Comparison of ENCODE assay signal across 1 cellular context in the genomic region with DNA sequence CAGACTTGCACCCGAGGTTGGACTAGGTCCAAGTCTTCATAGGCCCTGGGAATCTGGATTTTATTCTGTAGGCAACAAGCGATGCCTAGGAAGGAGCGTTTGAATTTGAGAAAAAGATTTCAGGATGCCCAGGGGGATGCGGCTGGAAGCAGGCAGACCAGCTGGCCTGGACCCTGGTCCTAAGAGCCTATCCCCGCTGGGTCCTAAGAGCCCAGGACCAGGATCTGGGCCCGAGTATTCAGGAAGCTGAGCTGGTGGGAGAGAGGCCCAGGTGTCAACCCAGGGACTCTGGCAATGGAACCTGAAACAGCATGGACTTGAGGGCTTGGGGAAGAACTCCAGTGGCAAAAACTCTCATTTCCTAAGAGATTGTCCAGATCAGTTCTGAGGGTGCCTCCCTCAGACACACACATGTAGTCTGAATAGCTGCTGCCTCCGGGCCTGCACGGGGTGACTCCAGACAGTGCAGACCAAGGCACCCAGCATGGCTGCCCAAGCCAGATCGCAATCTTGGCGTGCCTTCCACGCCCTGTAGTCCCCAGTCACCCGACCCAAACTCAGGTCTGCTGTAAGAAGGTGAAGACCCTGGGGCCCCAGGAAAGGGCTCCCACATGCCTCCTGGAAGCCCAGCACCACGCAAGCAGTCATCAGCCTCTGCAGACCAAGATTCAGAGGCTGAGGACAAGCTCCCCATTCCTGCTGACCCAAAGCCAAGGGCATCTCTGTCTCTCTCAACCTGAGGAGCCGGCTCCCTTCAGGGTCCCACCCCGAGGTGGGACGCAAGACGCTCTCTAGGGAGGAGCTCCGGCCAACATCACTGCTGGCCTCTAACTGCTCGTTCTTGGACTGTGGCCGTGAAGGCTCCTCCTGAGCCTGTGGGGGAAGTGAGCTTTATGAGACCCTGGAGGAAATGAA.
TF ChIP-seq lines count a peak whose summit lies in the region.

No MANE protein-coding gene starts in this region.

TF ChIP-seq in HepG2, 621 proteins besides CTCF, POLR2A, EP300 and RAD21 (continued from another document):
- TF ChIP-seq, protein P1, sequence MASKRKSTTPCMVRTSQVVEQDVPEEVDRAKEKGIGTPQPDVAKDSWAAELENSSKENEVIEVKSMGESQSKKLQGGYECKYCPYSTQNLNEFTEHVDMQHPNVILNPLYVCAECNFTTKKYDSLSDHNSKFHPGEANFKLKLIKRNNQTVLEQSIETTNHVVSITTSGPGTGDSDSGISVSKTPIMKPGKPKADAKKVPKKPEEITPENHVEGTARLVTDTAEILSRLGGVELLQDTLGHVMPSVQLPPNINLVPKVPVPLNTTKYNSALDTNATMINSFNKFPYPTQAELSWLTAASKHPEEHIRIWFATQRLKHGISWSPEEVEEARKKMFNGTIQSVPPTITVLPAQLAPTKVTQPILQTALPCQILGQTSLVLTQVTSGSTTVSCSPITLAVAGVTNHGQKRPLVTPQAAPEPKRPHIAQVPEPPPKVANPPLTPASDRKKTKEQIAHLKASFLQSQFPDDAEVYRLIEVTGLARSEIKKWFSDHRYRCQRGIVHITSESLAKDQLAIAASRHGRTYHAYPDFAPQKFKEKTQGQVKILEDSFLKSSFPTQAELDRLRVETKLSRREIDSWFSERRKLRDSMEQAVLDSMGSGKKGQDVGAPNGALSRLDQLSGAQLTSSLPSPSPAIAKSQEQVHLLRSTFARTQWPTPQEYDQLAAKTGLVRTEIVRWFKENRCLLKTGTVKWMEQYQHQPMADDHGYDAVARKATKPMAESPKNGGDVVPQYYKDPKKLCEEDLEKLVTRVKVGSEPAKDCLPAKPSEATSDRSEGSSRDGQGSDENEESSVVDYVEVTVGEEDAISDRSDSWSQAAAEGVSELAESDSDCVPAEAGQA (IDR thresholded peaks at IDR 0.05; ENCODE audit: low read depth) = no peak
- TF ChIP-seq, protein P1 (CRISPR knock-in tag; IDR thresholded peaks at IDR 0.05; ENCODE audit: borderline replicate concordance) = no peak
- TF ChIP-seq, protein P2, sequence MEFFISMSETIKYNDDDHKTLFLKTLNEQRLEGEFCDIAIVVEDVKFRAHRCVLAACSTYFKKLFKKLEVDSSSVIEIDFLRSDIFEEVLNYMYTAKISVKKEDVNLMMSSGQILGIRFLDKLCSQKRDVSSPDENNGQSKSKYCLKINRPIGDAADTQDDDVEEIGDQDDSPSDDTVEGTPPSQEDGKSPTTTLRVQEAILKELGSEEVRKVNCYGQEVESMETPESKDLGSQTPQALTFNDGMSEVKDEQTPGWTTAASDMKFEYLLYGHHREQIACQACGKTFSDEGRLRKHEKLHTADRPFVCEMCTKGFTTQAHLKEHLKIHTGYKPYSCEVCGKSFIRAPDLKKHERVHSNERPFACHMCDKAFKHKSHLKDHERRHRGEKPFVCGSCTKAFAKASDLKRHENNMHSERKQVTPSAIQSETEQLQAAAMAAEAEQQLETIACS (CRISPR knock-in tag; IDR thresholded peaks at IDR 0.05) = no peak
- TF ChIP-seq, protein P3, sequence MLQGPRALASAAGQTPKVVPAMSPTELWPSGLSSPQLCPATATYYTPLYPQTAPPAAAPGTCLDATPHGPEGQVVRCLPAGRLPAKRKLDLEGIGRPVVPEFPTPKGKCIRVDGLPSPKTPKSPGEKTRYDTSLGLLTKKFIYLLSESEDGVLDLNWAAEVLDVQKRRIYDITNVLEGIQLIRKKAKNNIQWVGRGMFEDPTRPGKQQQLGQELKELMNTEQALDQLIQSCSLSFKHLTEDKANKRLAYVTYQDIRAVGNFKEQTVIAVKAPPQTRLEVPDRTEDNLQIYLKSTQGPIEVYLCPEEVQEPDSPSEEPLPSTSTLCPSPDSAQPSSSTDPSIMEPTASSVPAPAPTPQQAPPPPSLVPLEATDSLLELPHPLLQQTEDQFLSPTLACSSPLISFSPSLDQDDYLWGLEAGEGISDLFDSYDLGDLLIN (CRISPR knock-in tag; IDR thresholded peaks at IDR 0.05; ENCODE audit: borderline replicate concordance) = no peak
- TF ChIP-seq ZNF616 (CRISPR knock-in tag; IDR thresholded peaks at IDR 0.05; ENCODE audit: low read depth) (no peak), TEAD2 (CRISPR knock-in tag; IDR thresholded peaks at IDR 0.05) (no peak), ZNF124 (CRISPR knock-in tag; IDR thresholded peaks at IDR 0.05) (no peak), NR2F2 (IDR thresholded peaks at IDR 0.05; ENCODE audit: borderline replicate concordance, low read depth) (no peak), DPF2 (CRISPR knock-in tag; IDR thresholded peaks at IDR 0.05; ENCODE audit: borderline replicate concordance, low read depth) (no peak), TBX2 (CRISPR knock-in tag; IDR thresholded peaks at IDR 0.05; ENCODE audit: borderline replicate concordance) (no peak), ZNF432 (CRISPR knock-in tag; IDR thresholded peaks at IDR 0.05; ENCODE audit: borderline replicate concordance) (no peak), SP4 (CRISPR knock-in tag; IDR thresholded peaks at IDR 0.05) (no peak), POLR2AphosphoS2 (IDR thresholded peaks at IDR 0.05; ENCODE audit: low read depth, low read length) (peak; percentile 32; the same call in 1 of the 2 replicates), EED (CRISPR knock-in tag; IDR thresholded peaks at IDR 0.05) (no peak), NFKB2 (CRISPR knock-in tag; IDR thresholded peaks at IDR 0.05; ENCODE audit: borderline replicate concordance) (0 out of 2 replicates have a peak, but pooled peaks have one; percentile 14), ZNF180 (CRISPR knock-in tag; IDR thresholded peaks at IDR 0.05; ENCODE audit: borderline replicate concordance, low read depth) (no peak), MED8 (CRISPR knock-in tag; IDR thresholded peaks at IDR 0.05; ENCODE audit: insufficient replicate concordance) (no peak), RFX1 (IDR thresholded peaks at IDR 0.05) (no peak), ZNF883 (CRISPR knock-in tag; IDR thresholded peaks at IDR 0.05; ENCODE audit: not compliant biosample characterization) (peak; percentile 20), ZFX (CRISPR knock-in tag; IDR thresholded peaks at IDR 0.05; ENCODE audit: low read depth) (0 out of 2 replicates have a peak, but pooled peaks have one; percentile 6), ZNF776 (CRISPR knock-in tag; IDR thresholded peaks at IDR 0.05) (0 out of 2 replicates have a peak, but pooled peaks have one; percentile 30), ZNF256 (CRISPR knock-in tag; conservative IDR thresholded peaks at IDR 0.05) (no peak), MXD4 (CRISPR knock-in tag; IDR thresholded peaks at IDR 0.05) (no peak), TEAD3 (CRISPR knock-in tag; optimal IDR thresholded peaks at IDR 0.05; ENCODE audit: borderline replicate concordance) (no peak), WIZ (CRISPR knock-in tag; IDR thresholded peaks at IDR 0.05) (no peak), GTF3A (CRISPR knock-in tag; conservative IDR thresholded peaks at IDR 0.05) (no peak), ZNF317 (CRISPR knock-in tag; IDR thresholded peaks at IDR 0.05) (no peak), ZNF296 (CRISPR knock-in tag; conservative IDR thresholded peaks at IDR 0.05) (no peak), ZNF143 (CRISPR knock-in tag; IDR thresholded peaks at IDR 0.05) (no peak), SKI (IDR thresholded peaks at IDR 0.05; ENCODE audit: partially characterized antibody) (no peak), ZSCAN9 (CRISPR knock-in tag; IDR thresholded peaks at IDR 0.05; ENCODE audit: borderline replicate concordance) (no peak)
- TF ChIP-seq, protein P4, sequence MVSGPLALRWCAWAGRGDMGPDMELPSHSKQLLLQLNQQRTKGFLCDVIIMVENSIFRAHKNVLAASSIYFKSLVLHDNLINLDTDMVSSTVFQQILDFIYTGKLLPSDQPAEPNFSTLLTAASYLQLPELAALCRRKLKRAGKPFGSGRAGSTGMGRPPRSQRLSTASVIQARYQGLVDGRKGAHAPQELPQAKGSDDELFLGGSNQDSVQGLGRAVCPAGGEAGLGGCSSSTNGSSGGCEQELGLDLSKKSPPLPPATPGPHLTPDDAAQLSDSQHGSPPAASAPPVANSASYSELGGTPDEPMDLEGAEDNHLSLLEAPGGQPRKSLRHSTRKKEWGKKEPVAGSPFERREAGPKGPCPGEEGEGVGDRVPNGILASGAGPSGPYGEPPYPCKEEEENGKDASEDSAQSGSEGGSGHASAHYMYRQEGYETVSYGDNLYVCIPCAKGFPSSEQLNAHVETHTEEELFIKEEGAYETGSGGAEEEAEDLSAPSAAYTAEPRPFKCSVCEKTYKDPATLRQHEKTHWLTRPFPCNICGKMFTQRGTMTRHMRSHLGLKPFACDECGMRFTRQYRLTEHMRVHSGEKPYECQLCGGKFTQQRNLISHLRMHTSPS (CRISPR knock-in tag; IDR thresholded peaks at IDR 0.05; ENCODE audit: low read depth) = no peak
- TF ChIP-seq, protein P5, sequence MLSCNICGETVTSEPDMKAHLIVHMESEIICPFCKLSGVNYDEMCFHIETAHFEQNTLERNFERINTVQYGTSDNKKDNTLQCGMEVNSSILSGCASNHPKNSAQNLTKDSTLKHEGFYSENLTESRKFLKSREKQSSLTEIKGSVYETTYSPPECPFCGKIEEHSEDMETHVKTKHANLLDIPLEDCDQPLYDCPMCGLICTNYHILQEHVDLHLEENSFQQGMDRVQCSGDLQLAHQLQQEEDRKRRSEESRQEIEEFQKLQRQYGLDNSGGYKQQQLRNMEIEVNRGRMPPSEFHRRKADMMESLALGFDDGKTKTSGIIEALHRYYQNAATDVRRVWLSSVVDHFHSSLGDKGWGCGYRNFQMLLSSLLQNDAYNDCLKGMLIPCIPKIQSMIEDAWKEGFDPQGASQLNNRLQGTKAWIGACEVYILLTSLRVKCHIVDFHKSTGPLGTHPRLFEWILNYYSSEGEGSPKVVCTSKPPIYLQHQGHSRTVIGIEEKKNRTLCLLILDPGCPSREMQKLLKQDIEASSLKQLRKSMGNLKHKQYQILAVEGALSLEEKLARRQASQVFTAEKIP (CRISPR knock-in tag; IDR thresholded peaks at IDR 0.05; ENCODE audit: borderline replicate concordance) = no peak
- TF ChIP-seq, protein P6, sequence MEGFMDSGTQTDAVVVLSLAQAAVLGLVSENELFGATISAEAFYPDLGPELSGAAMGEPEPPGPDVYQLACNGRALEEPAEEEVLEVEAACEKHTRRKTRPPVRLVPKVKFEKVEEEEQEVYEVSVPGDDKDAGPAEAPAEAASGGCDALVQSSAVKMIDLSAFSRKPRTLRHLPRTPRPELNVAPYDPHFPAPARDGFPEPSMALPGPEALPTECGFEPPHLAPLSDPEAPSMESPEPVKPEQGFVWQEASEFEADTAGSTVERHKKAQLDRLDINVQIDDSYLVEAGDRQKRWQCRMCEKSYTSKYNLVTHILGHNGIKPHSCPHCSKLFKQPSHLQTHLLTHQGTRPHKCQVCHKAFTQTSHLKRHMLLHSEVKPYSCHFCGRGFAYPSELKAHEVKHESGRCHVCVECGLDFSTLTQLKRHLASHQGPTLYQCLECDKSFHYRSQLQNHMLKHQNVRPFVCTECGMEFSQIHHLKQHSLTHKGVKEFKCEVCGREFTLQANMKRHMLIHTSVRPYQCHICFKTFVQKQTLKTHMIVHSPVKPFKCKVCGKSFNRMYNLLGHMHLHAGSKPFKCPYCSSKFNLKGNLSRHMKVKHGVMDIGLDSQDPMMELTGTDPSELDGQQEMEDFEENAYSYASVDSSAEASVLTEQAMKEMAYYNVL (CRISPR knock-in tag; IDR thresholded peaks at IDR 0.05; ENCODE audit: borderline replicate concordance) = 0 out of 2 replicates have a peak, but pooled peaks have one; percentile 49
- TF ChIP-seq, protein P7, sequence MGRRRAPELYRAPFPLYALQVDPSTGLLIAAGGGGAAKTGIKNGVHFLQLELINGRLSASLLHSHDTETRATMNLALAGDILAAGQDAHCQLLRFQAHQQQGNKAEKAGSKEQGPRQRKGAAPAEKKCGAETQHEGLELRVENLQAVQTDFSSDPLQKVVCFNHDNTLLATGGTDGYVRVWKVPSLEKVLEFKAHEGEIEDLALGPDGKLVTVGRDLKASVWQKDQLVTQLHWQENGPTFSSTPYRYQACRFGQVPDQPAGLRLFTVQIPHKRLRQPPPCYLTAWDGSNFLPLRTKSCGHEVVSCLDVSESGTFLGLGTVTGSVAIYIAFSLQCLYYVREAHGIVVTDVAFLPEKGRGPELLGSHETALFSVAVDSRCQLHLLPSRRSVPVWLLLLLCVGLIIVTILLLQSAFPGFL (CRISPR knock-in tag; IDR thresholded peaks at IDR 0.05) = no peak
- TF ChIP-seq, protein P8, sequence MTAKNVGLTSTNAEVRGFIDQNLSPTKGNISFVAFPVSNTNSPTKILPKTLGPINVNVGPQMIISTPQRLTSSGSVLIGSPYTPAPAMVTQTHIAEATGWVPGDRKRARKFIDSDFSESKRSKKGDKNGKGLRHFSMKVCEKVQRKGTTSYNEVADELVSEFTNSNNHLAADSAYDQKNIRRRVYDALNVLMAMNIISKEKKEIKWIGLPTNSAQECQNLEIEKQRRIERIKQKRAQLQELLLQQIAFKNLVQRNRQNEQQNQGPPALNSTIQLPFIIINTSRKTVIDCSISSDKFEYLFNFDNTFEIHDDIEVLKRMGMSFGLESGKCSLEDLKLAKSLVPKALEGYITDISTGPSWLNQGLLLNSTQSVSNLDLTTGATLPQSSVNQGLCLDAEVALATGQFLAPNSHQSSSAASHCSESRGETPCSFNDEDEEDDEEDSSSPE (CRISPR knock-in tag; IDR thresholded peaks at IDR 0.05) = no peak
- TF ChIP-seq, protein P9, sequence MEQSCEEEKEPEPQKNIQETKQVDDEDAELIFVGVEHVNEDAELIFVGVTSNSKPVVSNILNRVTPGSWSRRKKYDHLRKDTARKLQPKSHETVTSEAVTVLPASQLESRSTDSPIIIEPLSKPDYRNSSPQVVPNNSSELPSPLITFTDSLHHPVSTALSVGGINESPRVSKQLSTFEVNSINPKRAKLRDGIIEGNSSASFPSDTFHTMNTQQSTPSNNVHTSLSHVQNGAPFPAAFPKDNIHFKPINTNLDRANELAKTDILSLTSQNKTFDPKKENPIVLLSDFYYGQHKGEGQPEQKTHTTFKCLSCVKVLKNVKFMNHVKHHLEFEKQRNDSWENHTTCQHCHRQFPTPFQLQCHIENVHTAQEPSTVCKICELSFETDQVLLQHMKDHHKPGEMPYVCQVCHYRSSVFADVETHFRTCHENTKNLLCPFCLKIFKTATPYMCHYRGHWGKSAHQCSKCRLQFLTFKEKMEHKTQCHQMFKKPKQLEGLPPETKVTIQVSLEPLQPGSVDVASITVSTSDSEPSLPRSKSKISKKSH (CRISPR knock-in tag; IDR thresholded peaks at IDR 0.05; ENCODE audit: borderline replicate concordance) = no peak
